9 cellular contexts compared by ENCODE assay signal in the genomic region with DNA sequence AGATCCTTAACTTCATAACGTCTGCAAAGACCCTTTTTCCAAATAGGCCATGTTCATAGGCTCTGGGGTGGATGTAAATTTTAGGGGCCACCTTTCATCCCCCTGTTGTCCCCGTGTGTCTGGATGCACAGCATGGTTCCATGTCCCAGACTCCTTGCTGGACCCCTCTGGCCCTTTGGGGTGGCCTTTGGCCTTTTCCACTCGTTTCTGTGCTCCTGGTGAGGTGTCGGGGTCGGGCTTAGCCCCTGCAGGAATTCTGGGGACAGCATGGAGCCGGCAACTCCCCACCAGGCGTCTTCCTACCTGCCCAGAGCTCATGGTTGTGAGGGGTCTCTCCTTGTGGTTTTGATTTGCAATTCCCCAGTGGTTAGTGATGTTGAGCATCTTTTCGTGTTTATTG.
DNase-seq lines count a peak whose midpoint lies in the region; ATAC-seq, FAIRE-seq and TF ChIP-seq lines count a peak whose summit lies in the region.
"Had no signal": no experiment of that assay in that cellular context is flagged by ENCODE, and none has a peak within 500 bp of the region (broad histone marks: within the 10 kb centered on the region; RNA-seq: fewer than 3 reads in every experiment).

No MANE protein-coding gene starts in this region.

- no peaks in the 10 kb centered on the region for H3K9me3 ChIP-seq in K562 (replicated peaks; ENCODE audit: control insufficient read depth, insufficient read depth, low read depth, low read length)
- no peaks in the 10 kb centered on the region for H3K9me3 ChIP-seq in transverse colon

- H3K9ac ChIP-seq in K562 (ENCODE audit: insufficient read depth in 1 of 2, low read depth in 2 of 2, low read length in 2 of 2) = peak overlapping the region; percentile 90 to 94; a peak in 2 of 4 replicates

- peaks cover 93% of the 10 kb centered on the region for H3K79me2 ChIP-seq in K562 (ENCODE audit: control insufficient read depth, insufficient read depth, low read length)

- CTCF ChIA-PET in activated naive CD4-positive, alpha-beta T cell treated with anti-CD3 and anti-CD28 coated beads, Interleukin-2, amount 10 ng/mL, durations not matched to agents 7 days and 5 days (lab: Charles Lee) = interaction anchor here (1.7 kb wide), 1 partner anchor 50 kb away, joined by 5 read pairs; no protein-coding TSS in a partner anchor
- CTCF ChIA-PET in K562 (lab: Yijun Ruan, JAX; ENCODE audit: low intra/inter-chr PET ratio) = no interaction called here

- POLR2A ChIA-PET in K562 (lab: Yijun Ruan, JAX) = interaction anchor here (0.7 to 3.0 kb wide), 3 partner anchors 11 to 42 kb away, joined by 3 to 22 read pairs (median 3); no protein-coding TSS in a partner anchor

- ATAC-seq in K562 (no peak), GM19452 (IDR thresholded peaks at IDR 0.05; ENCODE audit: unreplicated experiment) (no peak)

- H3K27ac Mint-ChIP-seq in activated naive CD4-positive, alpha-beta T cell treated with anti-CD3 and anti-CD28 coated beads, Interleukin-2, amount 10 ng/mL, durations not matched to agents 7 days and 5 days = peak overlapping the region; percentile 80

- no peak for TF ChIP-seq POLR2A in K562 (conservative IDR thresholded peaks at IDR 0.05)
- no peak for TF ChIP-seq POLR2A in transverse colon (IDR thresholded peaks at IDR 0.05)

- H3K27ac ChIP-seq in K562 (ENCODE audit: extremely low read depth, low read depth, low read length) (peak overlapping the region; percentile 84; the same call in 2 of the 3 replicates), transverse colon (peak overlapping the region; percentile 87 to 91 (median 90))

- DNase-seq in activated naive CD4-positive, alpha-beta T cell treated with anti-CD3 and anti-CD28 coated beads, Interleukin-2, amount 10 ng/mL, durations not matched to agents 7 days and 5 days = no peak
- DNase-seq in activated naive CD4-positive, alpha-beta T cell treated with Interleukin-2 at 50 U/mL for 16 hours = no peak
- DNase-seq in K562 (ENCODE audit: extremely low read depth in 1 of 4, low spot score in 3 of 4) (no peak), mesenteric fat pad (ENCODE audit: low spot score) (peak; percentile 80), transverse colon (no peak), NCI-H1417 (lab: John Stamatoyannopoulos, UW) (no peak), AG20443 (ENCODE audit: low spot score) (no peak)
- DNase-seq: COR-L47 had no signal

- no peak for FAIRE-seq in K562 (lab: Jason Lieb, UNC)

- TF ChIP-seq CTCF in K562 (IDR thresholded peaks at IDR 0.05 in 2 of 3, conservative IDR thresholded peaks at IDR 0.05 in 1 of 3; ENCODE audit: insufficient read depth in 2 of 3, low read depth in 1 of 3, low read length in 3 of 3) = no peak
- no peak for TF ChIP-seq CTCF in transverse colon (IDR thresholded peaks at IDR 0.05)

- H3K9me1 ChIP-seq in K562 (ENCODE audit: control insufficient read depth, insufficient read depth, low read length) = peaks cover 7% of the 10 kb centered on the region

- TF ChIP-seq EP300 in K562 (IDR thresholded peaks at IDR 0.05; ENCODE audit: low read length) (no peak), transverse colon (IDR thresholded peaks at IDR 0.05; ENCODE audit: low read depth) (no peak)

- no TSS peak for BruUV-seq in K562 (replicated peaks; lab: Mats Ljungman, UMichigan)

- no peak for TF ChIP-seq RAD21 in K562 (CRISPR knock-in tag; conservative IDR thresholded peaks at IDR 0.05 in 1 of 2, IDR thresholded peaks at IDR 0.05 in 1 of 2)

- no peaks in the 10 kb centered on the region for H3K36me3 Mint-ChIP-seq in activated naive CD4-positive, alpha-beta T cell treated with anti-CD3 and anti-CD28 coated beads, Interleukin-2, amount 10 ng/mL, durations not matched to agents 7 days and 5 days

- intact Hi-C loops in K562 (cut with micrococcal nuclease) = no loop called here
- intact Hi-C loops in transverse colon (cut with DNase I; ENCODE audit: low total_unique reads) = loop anchor here (5.0 kb wide), 1 partner anchor 153 kb away; no protein-coding TSS in a partner anchor

- peaks cover 36% of the 10 kb centered on the region; the same call in 1 of the 2 replicates for H4K20me1 ChIP-seq in K562 (replicated peaks; ENCODE audit: control insufficient read depth, insufficient read depth, low read length)

- no peak overlapping the region for H2AFZ ChIP-seq in K562 (ENCODE audit: low read depth, low read length)

- H3K4me3 Mint-ChIP-seq in activated naive CD4-positive, alpha-beta T cell treated with anti-CD3 and anti-CD28 coated beads, Interleukin-2, amount 10 ng/mL, durations not matched to agents 7 days and 5 days = no peak overlapping the region

- in situ Hi-C loops in K562 (cut with MboI) (no loop called here), transverse colon (cut with MboI; ENCODE audit: low pct_ligation_motif_present in 1 of 4, low pct_unique_long_range_greater_than_20kb in 1 of 4, low sequenced_read_pairs in 3 of 4) (no loop called here)

- peaks cover 69% of the 10 kb centered on the region for H3K4me1 Mint-ChIP-seq in activated naive CD4-positive, alpha-beta T cell treated with anti-CD3 and anti-CD28 coated beads, Interleukin-2, amount 10 ng/mL, durations not matched to agents 7 days and 5 days

- H3K9me3 Mint-ChIP-seq in activated naive CD4-positive, alpha-beta T cell treated with anti-CD3 and anti-CD28 coated beads, Interleukin-2, amount 10 ng/mL, durations not matched to agents 7 days and 5 days = no peaks in the 10 kb centered on the region

- H3K4me2 ChIP-seq in K562 (ENCODE audit: insufficient read depth, low read length) = peak overlapping the region; percentile 89; the same call in 1 of the 2 replicates

- WGBS in K562 (ENCODE audit: insufficient coverage, low coverage, missing lambda C conversion rate) = 69% methylated on average over 8 of the region's 8 CpGs
- WGBS in transverse colon (ENCODE audit: low coverage in 1 of 2), 2 donors = 79 to 88% methylated on average over 1 to 8 of the region's 8 CpGs

- H3K4me3 ChIP-seq in K562 (no peak overlapping the region), transverse colon (no peak overlapping the region)

- H3K27me3 ChIP-seq in K562 (ENCODE audit: control insufficient read depth in 2 of 2, insufficient read depth in 2 of 2, low read length in 2 of 2) (no peaks in the 10 kb centered on the region), transverse colon (no peaks in the 10 kb centered on the region)

- H3K36me3 ChIP-seq in K562 (ENCODE audit: control insufficient read depth, insufficient read depth, low read length) (peaks cover 21% of the 10 kb centered on the region; the same call in 1 of the 3 replicates), transverse colon (no peaks in the 10 kb centered on the region)

- peaks cover 35 to 77% of the 10 kb centered on the region in 2 experiments for H3K4me1 ChIP-seq in K562 (replicated peaks in 1 of 2; ENCODE audit: control insufficient read depth in 2 of 2, insufficient read depth in 2 of 2, low read length in 2 of 2)
- H3K4me1 ChIP-seq in transverse colon = peaks cover 31 to 85% (median 74%) of the 10 kb centered on the region in 4 donors

- H3K27me3 Mint-ChIP-seq in activated naive CD4-positive, alpha-beta T cell treated with anti-CD3 and anti-CD28 coated beads, Interleukin-2, amount 10 ng/mL, durations not matched to agents 7 days and 5 days = peaks cover 26% of the 10 kb centered on the region

TF ChIP-seq in K562, 482 proteins besides CTCF, POLR2A, EP300 and RAD21:
- TF ChIP-seq SMARCE1 (IDR thresholded peaks at IDR 0.05) (no peak), VEZF1 (CRISPR knock-in tag; IDR thresholded peaks at IDR 0.05) (no peak), NR2F6 (CRISPR knock-in tag; IDR thresholded peaks at IDR 0.05) (no peak), SAFB (IDR thresholded peaks at IDR 0.05; ENCODE audit: borderline replicate concordance, low read depth, low read length) (no peak), CBFA2T3 (IDR thresholded peaks at IDR 0.05) (no peak), ZBTB17 (CRISPR knock-in tag; IDR thresholded peaks at IDR 0.05) (no peak), BRF1 (IDR thresholded peaks at IDR 0.05; ENCODE audit: borderline replicate concordance, extremely low read depth, insufficient read length) (no peak), ETV1 (tag; conservative IDR thresholded peaks at IDR 0.05; ENCODE audit: low read depth) (no peak), MEF2D (tag; conservative IDR thresholded peaks at IDR 0.05; ENCODE audit: low read depth) (no peak), POLR2G (IDR thresholded peaks at IDR 0.05; ENCODE audit: low read depth, low read length) (no peak)
